Comparison of ENCODE assay signal across 1 cellular context in the genomic region with DNA sequence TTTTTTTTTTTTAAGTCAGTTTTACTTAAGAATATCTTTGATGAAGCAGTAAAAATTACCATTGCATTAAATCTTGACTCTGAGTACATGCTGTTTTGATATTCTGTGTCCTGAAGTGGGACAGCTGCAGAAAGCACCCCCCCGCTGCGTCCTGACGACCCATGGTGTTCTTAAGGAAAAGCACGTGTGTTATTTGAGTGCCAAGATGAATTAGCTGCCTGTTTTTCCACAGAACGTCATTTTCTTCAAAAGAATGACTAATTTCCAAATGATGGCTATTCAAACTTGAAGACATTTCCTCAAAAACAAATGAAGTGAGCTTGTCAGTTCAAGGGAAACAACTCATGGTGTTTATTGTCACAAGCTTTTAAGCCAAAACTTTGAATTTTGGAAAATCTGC.
TF ChIP-seq lines count a peak whose summit lies in the region.

No MANE protein-coding gene starts in this region.

TF ChIP-seq in IMR-90, 13 proteins besides CTCF, POLR2A, EP300 and RAD21 (continued from another document):
- TF ChIP-seq, protein P1, sequence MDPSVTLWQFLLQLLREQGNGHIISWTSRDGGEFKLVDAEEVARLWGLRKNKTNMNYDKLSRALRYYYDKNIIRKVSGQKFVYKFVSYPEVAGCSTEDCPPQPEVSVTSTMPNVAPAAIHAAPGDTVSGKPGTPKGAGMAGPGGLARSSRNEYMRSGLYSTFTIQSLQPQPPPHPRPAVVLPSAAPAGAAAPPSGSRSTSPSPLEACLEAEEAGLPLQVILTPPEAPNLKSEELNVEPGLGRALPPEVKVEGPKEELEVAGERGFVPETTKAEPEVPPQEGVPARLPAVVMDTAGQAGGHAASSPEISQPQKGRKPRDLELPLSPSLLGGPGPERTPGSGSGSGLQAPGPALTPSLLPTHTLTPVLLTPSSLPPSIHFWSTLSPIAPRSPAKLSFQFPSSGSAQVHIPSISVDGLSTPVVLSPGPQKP (IDR thresholded peaks at IDR 0.05; ENCODE audit: borderline replicate concordance, low read depth, low read length): no peak
- TF ChIP-seq RFX5 (IDR thresholded peaks at IDR 0.05; ENCODE audit: low read depth, low read length): no peak
- TF ChIP-seq, protein P2, sequence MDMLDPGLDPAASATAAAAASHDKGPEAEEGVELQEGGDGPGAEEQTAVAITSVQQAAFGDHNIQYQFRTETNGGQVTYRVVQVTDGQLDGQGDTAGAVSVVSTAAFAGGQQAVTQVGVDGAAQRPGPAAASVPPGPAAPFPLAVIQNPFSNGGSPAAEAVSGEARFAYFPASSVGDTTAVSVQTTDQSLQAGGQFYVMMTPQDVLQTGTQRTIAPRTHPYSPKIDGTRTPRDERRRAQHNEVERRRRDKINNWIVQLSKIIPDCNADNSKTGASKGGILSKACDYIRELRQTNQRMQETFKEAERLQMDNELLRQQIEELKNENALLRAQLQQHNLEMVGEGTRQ (IDR thresholded peaks at IDR 0.05; ENCODE audit: low read depth, low read length): no peak
- no peak for TF ChIP-seq SMC3 (IDR thresholded peaks at IDR 0.05; ENCODE audit: low read depth, low read length)
